1 cellular context compared by ENCODE assay signal in the genomic region with DNA sequence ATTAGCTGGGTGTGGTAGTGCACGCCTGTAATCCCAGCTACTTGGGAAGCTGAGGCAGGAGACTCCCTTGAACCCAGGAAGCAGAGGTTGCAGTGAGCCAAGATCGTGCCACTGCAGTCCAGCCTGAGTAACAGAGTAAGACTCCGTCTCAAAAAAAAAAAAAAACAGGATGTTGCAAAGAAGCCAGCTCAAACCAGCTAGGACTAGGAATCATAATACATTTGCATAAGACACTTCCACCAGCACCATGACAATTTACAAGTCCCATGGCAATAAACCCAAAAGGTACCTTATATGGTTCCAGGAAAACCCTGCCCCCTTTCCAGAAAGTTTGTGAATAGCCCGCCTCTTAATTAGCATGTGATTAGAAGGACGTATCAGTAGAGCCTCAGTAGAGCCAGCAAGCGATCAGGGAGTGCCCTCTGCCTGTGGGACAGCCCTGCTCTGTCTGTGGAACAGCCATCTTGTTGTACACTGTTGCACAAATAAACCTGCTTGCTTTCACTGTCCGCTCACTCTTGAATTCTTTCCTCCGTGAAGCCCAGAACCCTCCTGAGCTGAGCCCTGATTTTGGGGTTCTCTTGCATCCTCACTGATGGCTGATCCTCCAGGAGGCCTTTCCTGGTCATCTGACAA.
TF ChIP-seq lines count a peak whose summit lies in the region.

No MANE protein-coding gene starts in this region.

TF ChIP-seq in IMR-90, 13 proteins besides CTCF, POLR2A, EP300 and RAD21:
- TF ChIP-seq RCOR1 (IDR thresholded peaks at IDR 0.05; ENCODE audit: insufficient replicate concordance, low read length): no peak
- no peak for TF ChIP-seq MXI1 (IDR thresholded peaks at IDR 0.05; ENCODE audit: borderline replicate concordance, low read depth, low read length)
- no peak for TF ChIP-seq MAFK (IDR thresholded peaks at IDR 0.05; ENCODE audit: low read depth, low read length)
- no peak for TF ChIP-seq MAZ (IDR thresholded peaks at IDR 0.05; ENCODE audit: borderline replicate concordance, low read depth, low read length)
- no peak for TF ChIP-seq SMC3 (IDR thresholded peaks at IDR 0.05; ENCODE audit: low read depth, low read length)
- TF ChIP-seq RFX5 (IDR thresholded peaks at IDR 0.05; ENCODE audit: low read depth, low read length): no peak
- no peak for TF ChIP-seq BHLHE40 (IDR thresholded peaks at IDR 0.05; ENCODE audit: low read depth, low read length)
- no peak for TF ChIP-seq CHD1 (IDR thresholded peaks at IDR 0.05; ENCODE audit: low read depth, low read length)
- no peak for TF ChIP-seq CEBPB (IDR thresholded peaks at IDR 0.05; ENCODE audit: low read depth, low read length)
- TF ChIP-seq, protein P1, sequence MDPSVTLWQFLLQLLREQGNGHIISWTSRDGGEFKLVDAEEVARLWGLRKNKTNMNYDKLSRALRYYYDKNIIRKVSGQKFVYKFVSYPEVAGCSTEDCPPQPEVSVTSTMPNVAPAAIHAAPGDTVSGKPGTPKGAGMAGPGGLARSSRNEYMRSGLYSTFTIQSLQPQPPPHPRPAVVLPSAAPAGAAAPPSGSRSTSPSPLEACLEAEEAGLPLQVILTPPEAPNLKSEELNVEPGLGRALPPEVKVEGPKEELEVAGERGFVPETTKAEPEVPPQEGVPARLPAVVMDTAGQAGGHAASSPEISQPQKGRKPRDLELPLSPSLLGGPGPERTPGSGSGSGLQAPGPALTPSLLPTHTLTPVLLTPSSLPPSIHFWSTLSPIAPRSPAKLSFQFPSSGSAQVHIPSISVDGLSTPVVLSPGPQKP (IDR thresholded peaks at IDR 0.05; ENCODE audit: borderline replicate concordance, low read depth, low read length): no peak
- TF ChIP-seq, protein P2, sequence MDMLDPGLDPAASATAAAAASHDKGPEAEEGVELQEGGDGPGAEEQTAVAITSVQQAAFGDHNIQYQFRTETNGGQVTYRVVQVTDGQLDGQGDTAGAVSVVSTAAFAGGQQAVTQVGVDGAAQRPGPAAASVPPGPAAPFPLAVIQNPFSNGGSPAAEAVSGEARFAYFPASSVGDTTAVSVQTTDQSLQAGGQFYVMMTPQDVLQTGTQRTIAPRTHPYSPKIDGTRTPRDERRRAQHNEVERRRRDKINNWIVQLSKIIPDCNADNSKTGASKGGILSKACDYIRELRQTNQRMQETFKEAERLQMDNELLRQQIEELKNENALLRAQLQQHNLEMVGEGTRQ (IDR thresholded peaks at IDR 0.05; ENCODE audit: low read depth, low read length): no peak
- no peak for TF ChIP-seq NFE2L2 (IDR thresholded peaks at IDR 0.05; ENCODE audit: low read depth, low read length)
- no peak for TF ChIP-seq FOS (IDR thresholded peaks at IDR 0.05; ENCODE audit: low read depth, low read length)
TF ChIP-seq in IMR-90: peak in this region for 0.
